19 cellular contexts compared by ENCODE assay signal in the genomic region with DNA sequence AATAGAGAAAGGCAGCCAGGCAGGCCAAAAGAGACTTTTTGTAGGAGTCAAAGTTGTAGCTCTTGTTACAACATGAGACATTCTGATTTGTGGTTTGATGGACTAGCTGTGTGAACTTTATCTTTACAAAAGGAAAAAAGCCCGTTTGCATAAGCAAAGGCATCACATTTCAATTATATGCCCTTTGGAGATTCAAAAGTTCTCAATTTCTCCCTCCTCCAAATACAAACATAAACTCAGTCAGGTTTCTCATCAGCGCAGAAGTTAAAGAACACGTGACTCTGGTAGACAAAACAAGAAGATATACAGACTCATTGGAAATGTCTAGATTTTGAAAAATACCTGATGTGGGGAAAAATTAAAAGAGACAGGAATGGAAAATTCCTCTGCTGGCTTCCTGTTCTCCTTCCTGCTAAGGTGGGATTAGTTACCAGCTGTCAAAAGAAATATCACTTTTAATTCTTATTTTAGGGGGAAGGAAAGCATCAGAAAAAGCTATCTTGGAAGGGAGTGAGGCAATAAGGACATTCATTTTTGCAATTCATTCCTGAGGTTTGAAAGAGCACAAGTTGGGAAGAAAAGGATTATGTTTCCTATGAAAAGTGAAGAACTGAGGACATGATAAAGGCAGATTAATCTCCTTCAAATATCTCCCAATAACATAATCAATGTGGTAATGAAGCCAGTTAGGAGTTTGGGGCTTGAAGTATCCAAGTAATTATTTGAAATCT. TPM values are rescaled to one million over a fixed set of nuclear protein-coding genes. Genes with fewer than 3 reads are reported as not detected.
DNase-seq lines count a peak whose midpoint lies in the region; ATAC-seq, FAIRE-seq and TF ChIP-seq lines count a peak whose summit lies in the region.
"Had no signal": no experiment of that assay in that cellular context is flagged by ENCODE, and none has a peak within 500 bp of the region (broad histone marks: within the 10 kb centered on the region; RNA-seq: fewer than 3 reads in every experiment).

No MANE protein-coding gene starts in this region.

- no peak for TF ChIP-seq EP300 in H1 (IDR thresholded peaks at IDR 0.05; ENCODE audit: borderline replicate concordance in 1 of 2, low read depth in 2 of 2, low read length in 2 of 2)

- CTCF ChIA-PET in H1 (lab: Charles Lee; ENCODE audit: partially characterized antibody), result interaction anchor here (1.0 kb wide), 1 partner anchor 73 kb away, joined by 3 read pairs; no protein-coding TSS in a partner anchor

- no peak overlapping the region for H3K4ac ChIP-seq in H1 (replicated peaks; ENCODE audit: insufficient read length, low read depth, low read length)

- H3K79me2 ChIP-seq in H1 (ENCODE audit: control insufficient read depth in 1 of 2, insufficient read depth in 2 of 2, low read length in 2 of 2), result no peaks in the 10 kb centered on the region

- no peak overlapping the region for H4K91ac ChIP-seq in H1 (replicated peaks; ENCODE audit: insufficient read length, low read length)

- H2AFZ ChIP-seq in H1 (ENCODE audit: low read length), result peak overlapping the region; percentile 69; the same call in 1 of the 2 replicates

- no peak overlapping the region for H3K4me3 ChIP-seq in H1 (ENCODE audit: extremely low read depth in 1 of 4, insufficient read depth in 2 of 4, low read depth in 3 of 4, low read length in 4 of 4)
- H3K4me3 ChIP-seq: A549, MG63, Peyer's patch had no signal

- H3K23ac ChIP-seq in H1 (ENCODE audit: insufficient read length), result no peak overlapping the region

- H3K27ac ChIP-seq in H1 (ENCODE audit: low read depth, low read length), result no peak overlapping the region
- H3K27ac ChIP-seq: A549, KMS-11, Peyer's patch had no signal

- H2AK5ac ChIP-seq in H1 (ENCODE audit: low read depth, low read length), result no peak overlapping the region

- no peak for ATAC-seq in GM21423 (IDR thresholded peaks at IDR 0.05; ENCODE audit: unreplicated experiment)
- ATAC-seq: A549 had no signal

- H3K18ac ChIP-seq in H1 (ENCODE audit: extremely low read depth, low read length), result no peak overlapping the region

- FAIRE-seq in H1 (lab: Jason Lieb, UNC), result no peak

- no peak for TF ChIP-seq POLR2A in H1 (IDR thresholded peaks at IDR 0.05; ENCODE audit: control extremely low read depth in 1 of 2, low read depth in 2 of 2, low read length in 2 of 2)

- no peak overlapping the region for H2BK12ac ChIP-seq in H1 (ENCODE audit: low read depth, low read length)

- no peak overlapping the region for H2BK120ac ChIP-seq in H1 (replicated peaks; ENCODE audit: low read depth, low read length)

- TF ChIP-seq RAD21 in H1 (IDR thresholded peaks at IDR 0.05 in 1 of 2, conservative IDR thresholded peaks at IDR 0.05 in 1 of 2; ENCODE audit: low read depth in 2 of 2, low read length in 2 of 2), result no peak

- H2BK5ac ChIP-seq in H1 (ENCODE audit: low read depth, low read length), result no peak overlapping the region

- H4K20me1 ChIP-seq in H1 (replicated peaks in 1 of 2; ENCODE audit: control insufficient read depth in 1 of 2, insufficient read depth in 2 of 2, low read length in 2 of 2), result no peaks in the 10 kb centered on the region

- POLR2A ChIA-PET in H1 (lab: Charles Lee; ENCODE audit: partially characterized antibody), result interaction anchor here (1.1 kb wide), 1 partner anchor 11 kb away, joined by 3 read pairs; no protein-coding TSS in a partner anchor

- no peaks in the 10 kb centered on the region for H3K9me3 ChIP-seq in H1 (ENCODE audit: insufficient read depth in 2 of 2, low read depth in 1 of 2, low read length in 1 of 2)
- H3K9me3 ChIP-seq: A549, MG63, Peyer's patch, SK-N-SH had no signal

- WGBS in H1 (ENCODE audit: extremely low coverage in 1 of 2, insufficient coverage in 1 of 2, insufficient read length in 1 of 2, insufficient replicate concordance in 2 of 2, low coverage in 1 of 2, low lambda C conversion rate in 2 of 2, missing lambda C conversion rate in 1 of 2), 2 experiments, result 80% methylated on average over 3 of the region's 3 CpGs; no CpG with 5 or more reads in 1 of the 2 experiments

- H3K4me1 ChIP-seq in H1 (replicated peaks in 1 of 4; ENCODE audit: control insufficient read depth in 3 of 4, insufficient read depth in 4 of 4, low read length in 3 of 4), result no peaks in the 10 kb centered on the region
- H3K4me1 ChIP-seq: Peyer's patch had no signal

- no peak overlapping the region for H3K14ac ChIP-seq in H1 (ENCODE audit: insufficient read length)

- no peaks in the 10 kb centered on the region for H3K79me1 ChIP-seq in H1 (ENCODE audit: low read depth, low read length)

- DNase-seq in AG09319 (ENCODE audit: extremely low read depth, low read depth) (peak; percentile 7), OCI-M1 (lab: John Stamatoyannopoulos, UW) (peak; percentile 26), H1 (ENCODE audit: low read depth in 1 of 2, low spot score in 2 of 2) (no peak), myocyte (ENCODE audit: low read depth) (peak; percentile 22), NCI-H2227 treated with DMSO at 0.1 percent for 48 hours (lab: John Stamatoyannopoulos, UW) (no peak), KBM-7 (no peak)
- no peak for DNase-seq in activated naive CD4-positive, alpha-beta T cell (lab: John Stamatoyannopoulos, UW)
- DNase-seq: Calu3; CD4-positive, alpha-beta T cell; MG63; NCI-H1930; NCI-H446 treated with DMSO at 0.1 percent for 48 hours; NCI-H774; Peyer's patch; Right ventricle myocardium superior; SK-N-SH had no signal

- TF ChIP-seq CTCF in AG09319 (IDR thresholded peaks at IDR 0.05; ENCODE audit: low read depth, low read length) (no peak), H1 (IDR thresholded peaks at IDR 0.05; ENCODE audit: control extremely low read depth in 1 of 3, insufficient read depth in 1 of 3, low read depth in 1 of 3, low read length in 3 of 3) (no peak)

- H4K5ac ChIP-seq in H1 (ENCODE audit: insufficient read length, low read depth, low read length), result no peak overlapping the region

- no peak overlapping the region for H4K8ac ChIP-seq in H1 (ENCODE audit: extremely low read depth, insufficient read depth, low read length)

- H3K36me3 ChIP-seq in H1 (ENCODE audit: control insufficient read depth in 2 of 4, insufficient read depth in 4 of 4, low read length in 3 of 4), result no peaks in the 10 kb centered on the region
- H3K36me3 ChIP-seq: MG63, Peyer's patch had no signal

- H2BK20ac ChIP-seq in H1 (ENCODE audit: low read length), result no peak overlapping the region

- no peaks in the 10 kb centered on the region for H3K27me3 ChIP-seq in H1 (replicated peaks in 1 of 4; ENCODE audit: control insufficient read depth in 3 of 4, extremely low read depth in 1 of 4, insufficient read depth in 3 of 4, low read length in 3 of 4)
- H3K27me3 ChIP-seq: MG63, Peyer's patch had no signal

- H3K9ac ChIP-seq in H1 (replicated peaks in 1 of 4; ENCODE audit: extremely low read depth in 1 of 4, low read depth in 3 of 4, low read length in 3 of 4), result no peak overlapping the region
- H3K9ac ChIP-seq: KMS-11, SK-N-SH had no signal

- no peak overlapping the region for H2BK15ac ChIP-seq in H1 (ENCODE audit: low read length)

- H3K56ac ChIP-seq in H1 (replicated peaks; ENCODE audit: insufficient read length, low read depth, low read length), result no peak overlapping the region

- H3K23me2 ChIP-seq in H1 (ENCODE audit: low read depth, low read length), result no peaks in the 10 kb centered on the region

- no peak overlapping the region; a peak in 1 of 4 replicates for H3K4me2 ChIP-seq in H1 (ENCODE audit: insufficient read depth in 1 of 2, low read depth in 2 of 2, low read length in 2 of 2)
- H3K4me2 ChIP-seq: A549, KMS-11, SK-N-SH had no signal

- in situ Hi-C loops in KBM-7 (cut with MboI; ENCODE audit: low pct_unique_long_range_greater_than_20kb, low sequenced_read_pairs), result no loop called here

TF ChIP-seq in H1, 55 proteins besides CTCF, POLR2A, EP300 and RAD21:
- TF ChIP-seq TBP (IDR thresholded peaks at IDR 0.05; ENCODE audit: low read depth, low read length) (no peak), JUN (IDR thresholded peaks at IDR 0.05; ENCODE audit: low read depth, low read length) (no peak), TCF12 (IDR thresholded peaks at IDR 0.05; ENCODE audit: low read depth, low read length) (no peak), MAFK (IDR thresholded peaks at IDR 0.05; ENCODE audit: low read depth, low read length) (no peak), RXRA (IDR thresholded peaks at IDR 0.05; ENCODE audit: insufficient read depth, low read depth, low read length) (no peak)
- TF ChIP-seq, protein P1, sequence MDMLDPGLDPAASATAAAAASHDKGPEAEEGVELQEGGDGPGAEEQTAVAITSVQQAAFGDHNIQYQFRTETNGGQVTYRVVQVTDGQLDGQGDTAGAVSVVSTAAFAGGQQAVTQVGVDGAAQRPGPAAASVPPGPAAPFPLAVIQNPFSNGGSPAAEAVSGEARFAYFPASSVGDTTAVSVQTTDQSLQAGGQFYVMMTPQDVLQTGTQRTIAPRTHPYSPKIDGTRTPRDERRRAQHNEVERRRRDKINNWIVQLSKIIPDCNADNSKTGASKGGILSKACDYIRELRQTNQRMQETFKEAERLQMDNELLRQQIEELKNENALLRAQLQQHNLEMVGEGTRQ (IDR thresholded peaks at IDR 0.05; ENCODE audit: low read length), result no peak

RNA-seq across cellular contexts. Expression of gene KCNJ16, which starts 4.6 kb away (rescaled TPM):
- not detected in 2 replicates for total RNA-seq in H1 (2021; fragmentation: NEBNext Ultra II Directional; extraction: Animal tissue kit (Norgen Biotek cat#: 25700))
- not detected in 2 replicates for polyA plus RNA-seq in H1 (2011; rRNA removed)
- not detected for polyA plus RNA-seq in H1 (2011; cell fraction: cytosol; rRNA removed)
- polyA plus RNA-seq in H1 (2011; cell fraction: nucleus; rRNA removed), result not detected
- not detected in 4 replicates for polyA plus RNA-seq in H1 (2012, experiment 1 of 2)
- not detected for polyA plus RNA-seq in H1 (2012, experiment 2 of 2)
- not detected for polyA plus RNA-seq in H1 (2013, experiment 1 of 2)
- not detected for polyA plus RNA-seq in H1 (2013, experiment 2 of 2)
- polyA minus RNA-seq in H1 (2011; rRNA and poly(A)+ RNA removed), result not detected in 2 replicates
- not detected for polyA minus RNA-seq in H1 (2011; cell fraction: cytosol; rRNA and poly(A)+ RNA removed)
- not detected for polyA minus RNA-seq in H1 (2011; cell fraction: nucleus; rRNA and poly(A)+ RNA removed)
- total RNA-seq in myocyte, result not detected in 2 replicates
- polyA plus RNA-seq in myocyte (2012), result 0.01 TPM
- total RNA-seq: Calu3; CD4-positive, alpha-beta T cell; Right ventricle myocardium superior had no signal
- polyA plus RNA-seq: SK-N-SH had no signal

Comparison
In these comparisons a context has a peak if more than half of its experiments do, and no peak if none do; other contexts are left out.
1. DNase-seq: peak in AG09319 (single experiment), OCI-M1 (single experiment) and myocyte (single experiment); none in H1 (0 of 2), NCI-H2227 treated with DMSO at 0.1 percent for 48 hours (single experiment), KBM-7 (single experiment) and activated naive CD4-positive, alpha-beta T cell (0 of 4).